Comparison of ENCODE assay signal across 26 cellular contexts in the genomic region with DNA sequence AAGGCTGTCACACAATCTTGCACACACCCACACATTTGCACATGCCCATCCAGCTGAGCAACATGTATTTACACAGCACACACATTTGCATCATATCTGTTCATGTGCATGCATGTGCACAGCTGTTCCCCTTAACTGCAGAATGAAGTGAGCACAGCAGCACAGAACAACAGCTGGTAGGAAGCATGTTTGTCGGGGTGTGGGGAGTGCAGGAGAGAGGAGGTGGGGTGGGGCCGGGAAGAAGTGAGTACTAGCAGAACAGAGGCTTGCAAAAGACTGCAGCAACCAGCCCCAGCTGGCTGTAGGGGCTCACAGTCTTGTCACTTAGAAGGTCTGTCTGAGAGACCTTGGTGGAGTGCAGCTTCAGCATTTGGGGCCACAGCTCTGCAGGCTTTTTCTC.
DNase-seq lines count a peak whose midpoint lies in the region; TF ChIP-seq lines count a peak whose summit lies in the region.
"Had no signal": no experiment of that assay in that cellular context is flagged by ENCODE, and none has a peak within 500 bp of the region (broad histone marks: within the 10 kb centered on the region; RNA-seq: fewer than 3 reads in every experiment).

No MANE protein-coding gene starts in this region.

- POLR2A ChIA-PET in CD8-positive, alpha-beta memory T cell (lab: Charles Lee) = no interaction called here

- H3K4me3 ChIP-seq in CD8-positive, alpha-beta memory T cell (ENCODE audit: low read length) = no peak overlapping the region
- H3K4me3 ChIP-seq: BLaER1 treated with 17β-estradiol and CSF1 and Interleukin-3, amounts not matched to agents 10 nM and 100 nM; HAP-1; K562; MG63; PC-9; SJCRH30 had no signal

- peaks cover 5% of the 10 kb centered on the region for H3K27me3 Mint-ChIP-seq in brain
- peaks cover 7 to 12% of the 10 kb centered on the region in 2 donors for H3K27me3 Mint-ChIP-seq in CD8-positive, alpha-beta memory T cell

- CTCF ChIA-PET in CD8-positive, alpha-beta memory T cell (lab: Charles Lee) = no interaction called here

- H3K4me1 ChIP-seq in CD8-positive, alpha-beta memory T cell (ENCODE audit: insufficient read depth, low read length) = no peaks in the 10 kb centered on the region
- H3K4me1 ChIP-seq: Caco-2, HAP-1, SJCRH30 had no signal

- H3K36me3 Mint-ChIP-seq in brain = peaks cover 4% of the 10 kb centered on the region
- no peaks in the 10 kb centered on the region for H3K36me3 Mint-ChIP-seq in CD8-positive, alpha-beta memory T cell

- H3K4me3 Mint-ChIP-seq in brain = no peak overlapping the region
- no peak overlapping the region for H3K4me3 Mint-ChIP-seq in CD8-positive, alpha-beta memory T cell
- H3K4me3 Mint-ChIP-seq: CD4-positive, alpha-beta T cell; HFFc6 had no signal

- TF ChIP-seq CTCF in brain (conservative IDR thresholded peaks at IDR 0.05) = no peak

- DNase-seq in NCI-H2171 treated with DMSO at 0.1 percent for 48 hours (lab: John Stamatoyannopoulos, UW) (peak; percentile 18), NCI-H2171 (lab: John Stamatoyannopoulos, UW) (no peak), LHCN-M2 (ENCODE audit: low read depth) (peak; percentile 26), activated T-cell treated with anti-CD3 and anti-CD28 coated beads for 4 hours (no peak), SKM-1 (lab: John Stamatoyannopoulos, UW; ENCODE audit: unreplicated experiment) (no peak)
- DNase-seq in CD8-positive, alpha-beta memory T cell = no peak
- DNase-seq: AML-193; Caco-2; CD4-positive, alpha-beta T cell; DMS153; DND-41; GOT3; HFFc6; MG63; NCI-H1105 treated with DMSO at 0.1 percent for 48 hours; NCI-H2081; NCI-H345; NCI-H510A treated with DMSO at 0.1 percent for 48 hours; NCI-H82; PC-9; SJCRH30; T-helper 1 cell had no signal

- peak overlapping the region in 4 of 5 experiments; percentile 28 to 98 (median 51) for H3K27ac Mint-ChIP-seq in brain
- H3K27ac Mint-ChIP-seq in CD8-positive, alpha-beta memory T cell = no peak overlapping the region
- H3K27ac Mint-ChIP-seq: CD4-positive, alpha-beta T cell; HFFc6 had no signal

- no peaks in the 10 kb centered on the region for H3K9me3 ChIP-seq in CD8-positive, alpha-beta memory T cell (ENCODE audit: low read length)
- H3K9me3 ChIP-seq: BLaER1 treated with 17β-estradiol and CSF1 and Interleukin-3, amounts not matched to agents 10 nM and 100 nM; Caco-2; HAP-1; MG63; SJCRH30 had no signal

- H3K27me3 ChIP-seq in CD8-positive, alpha-beta memory T cell (ENCODE audit: insufficient read depth, low read length, poor library complexity, severe bottlenecking) = no peaks in the 10 kb centered on the region
- H3K27me3 ChIP-seq: BLaER1 treated with 17β-estradiol and CSF1 and Interleukin-3, amounts not matched to agents 10 nM and 100 nM; MG63; SJCRH30 had no signal

- H3K4me1 Mint-ChIP-seq in brain = peaks cover 75% of the 10 kb centered on the region
- no peaks in the 10 kb centered on the region for H3K4me1 Mint-ChIP-seq in CD8-positive, alpha-beta memory T cell

- H3K27ac ChIP-seq in CD8-positive, alpha-beta memory T cell (ENCODE audit: low read depth, low read length) = no peak overlapping the region
- H3K27ac ChIP-seq: BLaER1 treated with 17β-estradiol and CSF1 and Interleukin-3, amounts not matched to agents 10 nM and 100 nM; PC-9; SJCRH30 had no signal

- no peaks in the 10 kb centered on the region for H3K36me3 ChIP-seq in CD8-positive, alpha-beta memory T cell (ENCODE audit: insufficient read depth, low read length)
- H3K36me3 ChIP-seq: BLaER1 treated with 17β-estradiol and CSF1 and Interleukin-3, amounts not matched to agents 10 nM and 100 nM; HAP-1; MG63; SJCRH30 had no signal

- no peaks in the 10 kb centered on the region for H3K9me3 Mint-ChIP-seq in brain
- H3K9me3 Mint-ChIP-seq in CD8-positive, alpha-beta memory T cell = peaks cover 0 to 2% (median 0%) of the 10 kb centered on the region in 5 donors
- H3K9me3 Mint-ChIP-seq: CD4-positive, alpha-beta T cell; HFFc6 had no signal

Comparison
In these comparisons a context has a peak if more than half of its experiments do, and no peak if none do; other contexts are left out.
1. DNase-seq: peak in NCI-H2171 treated with DMSO at 0.1 percent for 48 hours (single experiment) and LHCN-M2 (single experiment); none in NCI-H2171 (single experiment), activated T-cell treated with anti-CD3 and anti-CD28 coated beads for 4 hours (single experiment), CD8-positive, alpha-beta memory T cell (0 of 5) and SKM-1 (single experiment).
2. H3K27ac Mint-ChIP-seq: peak in brain (4 of 5); none in CD8-positive, alpha-beta memory T cell (0 of 8).